19 cellular contexts compared by ENCODE assay signal in the genomic region with DNA sequence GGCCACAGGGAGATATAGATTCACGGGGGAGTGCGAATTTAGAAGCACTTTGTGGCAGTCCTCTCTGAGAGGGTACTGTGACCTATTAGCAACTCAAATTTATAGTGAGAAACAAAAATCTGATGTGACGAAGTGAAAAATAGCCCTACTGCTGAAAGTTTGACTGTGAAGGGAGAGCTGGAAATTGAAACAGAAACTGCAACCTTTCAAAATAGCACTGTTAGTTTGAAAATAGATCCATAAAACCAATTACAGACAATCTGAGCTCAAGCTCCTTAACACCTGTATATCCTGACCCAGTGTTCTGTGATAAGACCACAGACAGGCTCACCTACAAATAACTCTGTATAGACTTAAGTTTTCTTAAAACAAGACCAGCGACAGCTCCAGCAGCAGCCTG.
"Had no signal": no experiment of that assay in that cellular context is flagged by ENCODE, and none has a peak within 500 bp of the region (broad histone marks: within the 10 kb centered on the region; RNA-seq: fewer than 3 reads in every experiment).

No MANE protein-coding gene starts in this region.

- H3K27ac ChIP-seq: coronary artery, hepatocyte, ovary, upper lobe of right lung, vagina had no signal

- H3K9me3 Mint-ChIP-seq: endodermal cell had no signal

- H3K27me3 Mint-ChIP-seq: naive thymus-derived CD8-positive, alpha-beta T cell had no signal

- DNase-seq: effector CD4-positive, alpha-beta T cell; endodermal cell; erythroblast; foreskin melanocyte; left colon; mesendoderm; naive thymus-derived CD8-positive, alpha-beta T cell; nucleus accumbens; ovary; right cardiac atrium; stimulated activated CD4-positive, alpha-beta T cell treated with anti-CD3 and anti-CD28 coated beads, Interleukin-2, amount 100 ng/mL, for 48 hours; stimulated activated naive CD4-positive, alpha-beta T cell treated with Interleukin-2 at 50 U/mL for 16 hours; upper lobe of right lung had no signal

- H3K79me2 ChIP-seq: hepatocyte had no signal

- H3K27me3 ChIP-seq: hepatocyte, ovary, tibial nerve, upper lobe of right lung, vagina had no signal

- H3K36me3 Mint-ChIP-seq: naive thymus-derived CD8-positive, alpha-beta T cell had no signal

- H3K27ac Mint-ChIP-seq: endodermal cell; naive thymus-derived CD8-positive, alpha-beta T cell had no signal

- H3K9me3 ChIP-seq: ovary, tibial nerve, upper lobe of right lung, vagina had no signal

- H3K4me3 ChIP-seq: coronary artery, hepatocyte, ovary, smooth muscle cell, tibial nerve, upper lobe of right lung, vagina had no signal

- H3K4me1 ChIP-seq: upper lobe of right lung had no signal

- H3K4me3 Mint-ChIP-seq: endodermal cell; naive thymus-derived CD8-positive, alpha-beta T cell; neural crest cell had no signal

- H3K36me3 ChIP-seq: ovary, tibial nerve, upper lobe of right lung, vagina had no signal

- H2AFZ ChIP-seq: hepatocyte had no signal

- H3K4me2 ChIP-seq: hepatocyte, smooth muscle cell had no signal

- ATAC-seq: left colon; naive thymus-derived CD8-positive, alpha-beta T cell; right cardiac atrium; upper lobe of right lung had no signal
